ENCODE assay signal across 14 cellular contexts in genomic region chr5:17000296-17000939, GRCh38.
DNase-seq lines count a peak whose midpoint lies in the region; TF ChIP-seq lines count a peak whose summit lies in the region.
"Had no signal": no experiment of that assay in that cellular context is flagged by ENCODE, and none has a peak within 500 bp of the region (broad histone marks: within the 10 kb centered on the region; RNA-seq: fewer than 3 reads in every experiment).

No MANE protein-coding gene starts in this region.

- TF ChIP-seq EP300 in esophagus muscularis mucosa (IDR thresholded peaks at IDR 0.05), result no peak

- H3K27me3 ChIP-seq in MM.1S (replicated peaks; ENCODE audit: insufficient read depth, low read length), result no peaks in the 10 kb centered on the region
- H3K27me3 ChIP-seq in esophagus muscularis mucosa, result no peaks in the 10 kb centered on the region
- peaks cover 0 to 4% (median 0%) of the 10 kb centered on the region in 45 donors for H3K27me3 ChIP-seq in dorsolateral prefrontal cortex

- no peak overlapping the region for H3K9ac ChIP-seq in MM.1S (ENCODE audit: low read length)

- H3K4me1 ChIP-seq in MM.1S (ENCODE audit: low read length) (no peaks in the 10 kb centered on the region), esophagus muscularis mucosa (no peaks in the 10 kb centered on the region)

- no peak overlapping the region for H3K27ac ChIP-seq in MM.1S (ENCODE audit: low read length)
- H3K27ac ChIP-seq in esophagus muscularis mucosa (replicated peaks in 1 of 4), result no peak overlapping the region
- no peak overlapping the region for H3K27ac ChIP-seq in dorsolateral prefrontal cortex

- H2AFZ ChIP-seq in MM.1S (ENCODE audit: low read length), result no peak overlapping the region

- H3K9me2 ChIP-seq in MM.1S (replicated peaks; ENCODE audit: insufficient read depth, low read length), result no peaks in the 10 kb centered on the region

- no peaks in the 10 kb centered on the region for H3K79me2 ChIP-seq in MM.1S (ENCODE audit: low read length)

- no peak for TF ChIP-seq POLR2A in esophagus muscularis mucosa (IDR thresholded peaks at IDR 0.05; ENCODE audit: low read depth)

- H3K4me2 ChIP-seq in MM.1S (ENCODE audit: low read depth, low read length), result no peak overlapping the region

- H3K36me3 ChIP-seq in MM.1S (replicated peaks; ENCODE audit: insufficient read depth, low read length), result no peaks in the 10 kb centered on the region
- H3K36me3 ChIP-seq in esophagus muscularis mucosa, result no peaks in the 10 kb centered on the region

- no peaks in the 10 kb centered on the region for H4K20me1 ChIP-seq in MM.1S (ENCODE audit: insufficient read depth, low read length)

- H3F3A ChIP-seq in MM.1S (ENCODE audit: insufficient read depth, low read length), result no peaks in the 10 kb centered on the region

- WGBS in esophagus muscularis mucosa, result 67% methylated on average over 5 of the region's 5 CpGs

- no peak overlapping the region for H3K4me3 ChIP-seq in cardiac fibroblast (replicated peaks in 1 of 2; ENCODE audit: low read depth in 2 of 2, low read length in 2 of 2)
- no peak overlapping the region for H3K4me3 ChIP-seq in MM.1S (ENCODE audit: low read length)
- no peak overlapping the region for H3K4me3 ChIP-seq in esophagus muscularis mucosa
- H3K4me3 ChIP-seq in dorsolateral prefrontal cortex, result no peak overlapping the region
- H3K4me3 ChIP-seq: skin epidermis had no signal

- DNase-seq in AG20443 (ENCODE audit: low spot score), result peak; percentile 72
- peak; percentile 20 for DNase-seq in NCI-H460 (ENCODE audit: extremely low read depth, low read depth)
- DNase-seq in cardiac fibroblast (ENCODE audit: low read depth in 2 of 2), result peak; percentile 92
- DNase-seq in myocyte (ENCODE audit: low read depth), result peak; percentile 88
- no peak for DNase-seq in activated naive CD4-positive, alpha-beta T cell treated with Interleukin-2 at 50 U/mL for 16 hours
- no peak for DNase-seq in MM.1S
- no peak for DNase-seq in esophagus muscularis mucosa (ENCODE audit: extremely low spot score)
- DNase-seq in dorsolateral prefrontal cortex, result no peak
- DNase-seq: amygdala; CD4-positive, CD25-positive, alpha-beta regulatory T cell; KBM-7; midbrain; NCI-H446 had no signal

- TF ChIP-seq CTCF in cardiac fibroblast (IDR thresholded peaks at IDR 0.05; ENCODE audit: low read depth, low read length), result no peak
- no peak for TF ChIP-seq CTCF in MM.1S (IDR thresholded peaks at IDR 0.05; ENCODE audit: low read length)
- TF ChIP-seq CTCF in esophagus muscularis mucosa (IDR thresholded peaks at IDR 0.05), result no peak
- no peak for TF ChIP-seq CTCF in dorsolateral prefrontal cortex (IDR thresholded peaks at IDR 0.05 in 54 of 56, conservative IDR thresholded peaks at IDR 0.05 in 2 of 56; ENCODE audit: low read depth in 1 of 56, partially characterized antibody in 56 of 56)

- intact Hi-C loops in esophagus muscularis mucosa (cut with DNase I), result no loop called here
- intact Hi-C loops in dorsolateral prefrontal cortex (cut with DNase I), result no loop called here

- H3K9me3 ChIP-seq in MM.1S (replicated peaks; ENCODE audit: insufficient read depth, low read length) (no peaks in the 10 kb centered on the region), esophagus muscularis mucosa (no peaks in the 10 kb centered on the region)

Comparison
In these comparisons a context has a peak if more than half of its experiments do, and no peak if none do; other contexts are left out.
1. DNase-seq: peak in AG20443 (single experiment), NCI-H460 (single experiment), cardiac fibroblast (2 of 2) and myocyte (single experiment); none in activated naive CD4-positive, alpha-beta T cell treated with Interleukin-2 at 50 U/mL for 16 hours (single experiment), MM.1S (single experiment), esophagus muscularis mucosa (single experiment) and dorsolateral prefrontal cortex (0 of 10).